ENCODE assay signal across 1 cellular context in genomic region chr4:101306764-101307615, GRCh38.
TF ChIP-seq lines count a peak whose summit lies in the region.

No MANE protein-coding gene starts in this region.

TF ChIP-seq in HCT116, 20 proteins besides CTCF, POLR2A, EP300 and RAD21:
- TF ChIP-seq SP1 (IDR thresholded peaks at IDR 0.05; ENCODE audit: low read depth) (no peak), SIN3A (IDR thresholded peaks at IDR 0.05; ENCODE audit: low read depth) (no peak), FOSL1 (IDR thresholded peaks at IDR 0.05; ENCODE audit: low read depth) (no peak), TCF7L2 (IDR thresholded peaks at IDR 0.05; ENCODE audit: borderline replicate concordance, extremely low read depth, insufficient read depth, insufficient read length) (no peak), REST (IDR thresholded peaks at IDR 0.05; ENCODE audit: low read depth) (no peak), ATF3 (IDR thresholded peaks at IDR 0.05) (no peak), SRF (IDR thresholded peaks at IDR 0.05; ENCODE audit: low read depth) (no peak), ZNF274 (IDR thresholded peaks at IDR 0.05; ENCODE audit: low read depth, low read length) (no peak), POLR2AphosphoS5 (IDR thresholded peaks at IDR 0.05; ENCODE audit: low read depth, low read length) (no peak), ZFX (IDR thresholded peaks at IDR 0.05) (no peak), MAX (IDR thresholded peaks at IDR 0.05) (no peak), ELF1 (IDR thresholded peaks at IDR 0.05; ENCODE audit: borderline replicate concordance, low read depth) (no peak), CEBPB (IDR thresholded peaks at IDR 0.05; ENCODE audit: low read depth) (no peak), JUND (IDR thresholded peaks at IDR 0.05) (no peak), EZH2phosphoT487 (IDR thresholded peaks at IDR 0.05; ENCODE audit: borderline replicate concordance) (no peak)
- TF ChIP-seq, protein P1, sequence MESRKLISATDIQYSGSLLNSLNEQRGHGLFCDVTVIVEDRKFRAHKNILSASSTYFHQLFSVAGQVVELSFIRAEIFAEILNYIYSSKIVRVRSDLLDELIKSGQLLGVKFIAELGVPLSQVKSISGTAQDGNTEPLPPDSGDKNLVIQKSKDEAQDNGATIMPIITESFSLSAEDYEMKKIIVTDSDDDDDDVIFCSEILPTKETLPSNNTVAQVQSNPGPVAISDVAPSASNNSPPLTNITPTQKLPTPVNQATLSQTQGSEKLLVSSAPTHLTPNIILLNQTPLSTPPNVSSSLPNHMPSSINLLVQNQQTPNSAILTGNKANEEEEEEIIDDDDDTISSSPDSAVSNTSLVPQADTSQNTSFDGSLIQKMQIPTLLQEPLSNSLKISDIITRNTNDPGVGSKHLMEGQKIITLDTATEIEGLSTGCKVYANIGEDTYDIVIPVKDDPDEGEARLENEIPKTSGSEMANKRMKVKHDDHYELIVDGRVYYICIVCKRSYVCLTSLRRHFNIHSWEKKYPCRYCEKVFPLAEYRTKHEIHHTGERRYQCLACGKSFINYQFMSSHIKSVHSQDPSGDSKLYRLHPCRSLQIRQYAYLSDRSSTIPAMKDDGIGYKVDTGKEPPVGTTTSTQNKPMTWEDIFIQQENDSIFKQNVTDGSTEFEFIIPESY (IDR thresholded peaks at IDR 0.05; ENCODE audit: extremely low read depth, insufficient replicate concordance, low read length) = no peak
